Comparison of ENCODE assay signal across 1 cellular context in the genomic region with DNA sequence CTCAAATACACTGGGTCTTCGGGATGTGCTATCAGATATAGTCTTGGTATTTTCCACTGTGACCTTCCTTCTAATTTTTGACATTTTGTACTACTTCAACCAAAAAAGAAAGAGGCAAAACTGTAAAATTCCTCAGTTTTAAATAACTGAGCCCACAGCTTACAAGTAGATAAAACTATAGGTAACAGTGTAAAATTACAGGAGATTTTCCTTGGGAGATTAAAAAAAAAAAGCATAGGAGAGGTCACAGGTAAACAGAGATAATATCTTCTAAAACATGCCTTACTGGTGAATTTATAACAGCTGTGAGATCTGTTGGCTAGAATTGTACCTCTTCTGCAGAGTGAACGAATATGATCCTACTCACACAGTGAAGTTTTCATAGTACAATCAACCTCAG.
TF ChIP-seq lines count a peak whose summit lies in the region.

No MANE protein-coding gene starts in this region.

TF ChIP-seq in GM12878, 131 proteins besides CTCF, POLR2A, EP300 and RAD21:
- TF ChIP-seq RBBP5 (conservative IDR thresholded peaks at IDR 0.05), result no peak
- no peak for TF ChIP-seq PAX5 (IDR thresholded peaks at IDR 0.05; ENCODE audit: borderline replicate concordance, low read depth, low read length)
- no peak for TF ChIP-seq ZNF207 (IDR thresholded peaks at IDR 0.05; ENCODE audit: borderline replicate concordance)
- TF ChIP-seq NFIC (IDR thresholded peaks at IDR 0.05; ENCODE audit: low read depth, low read length), result no peak
TF ChIP-seq in GM12878: peak in this region for 0.
